13 cellular contexts compared by ENCODE assay signal in genomic region chr21:45977396-45977795, GRCh38. TPM values are rescaled to one million over a fixed set of nuclear protein-coding genes. Genes with fewer than 3 reads are reported as not detected.
A peak's percentile ranks its signal among the peaks of the same experiment; 100 is the strongest.
DNase-seq lines count a peak whose midpoint lies in the region; ATAC-seq and TF ChIP-seq lines count a peak whose summit lies in the region.
"Had no signal": no experiment of that assay in that cellular context is flagged by ENCODE, and none has a peak within 500 bp of the region (broad histone marks: within the 10 kb centered on the region; RNA-seq: fewer than 3 reads in every experiment).

No MANE protein-coding gene starts in this region.

- TF ChIP-seq POLR2A in gastroesophageal sphincter (IDR thresholded peaks at IDR 0.05) (no peak), uterus (IDR thresholded peaks at IDR 0.05) (peak in 1 of 2 donors; percentile 19)

- POLR2A ChIA-PET in CD4-positive, alpha-beta T cell (lab: Charles Lee) = no interaction called here

- H3K9me3 Mint-ChIP-seq in activated T-cell treated with anti-CD3 and anti-CD28 coated beads, Interleukin-2, amount 50 U/mL, for 24 hours = no peaks in the 10 kb centered on the region
- no peaks in the 10 kb centered on the region for H3K9me3 Mint-ChIP-seq in activated T-cell treated with anti-CD3 and anti-CD28 coated beads, Interleukin-2, amount 50 U/mL, for 4 hours
- no peaks in the 10 kb centered on the region for H3K9me3 Mint-ChIP-seq in CD4-positive, alpha-beta T cell
- H3K9me3 Mint-ChIP-seq: activated T-helper 2 cell treated with anti-CD3 and anti-CD28 coated beads, Interferon-gamma antibody, Interleukin-2, Interleukin-4, amounts not matched to agents 10 μg/mL and 5 μg/mL and 100 μg/mL, durations not matched to agents 14 hours and 24 hours and 36 hours had no signal

- TF ChIP-seq CTCF in gastroesophageal sphincter (IDR thresholded peaks at IDR 0.05) (no peak), uterus (IDR thresholded peaks at IDR 0.05) (no peak)
- no peak for TF ChIP-seq CTCF in CD4-positive, alpha-beta T cell (IDR thresholded peaks at IDR 0.05)

- H3K36me3 ChIP-seq in gastroesophageal sphincter (no peaks in the 10 kb centered on the region), uterus (no peaks in the 10 kb centered on the region)
- H3K36me3 ChIP-seq: upper lobe of right lung had no signal

- H3K27me3 Mint-ChIP-seq in activated T-cell treated with anti-CD3 and anti-CD28 coated beads, Interleukin-2, amount 50 U/mL, for 24 hours = peaks cover 33% of the 10 kb centered on the region
- H3K27me3 Mint-ChIP-seq in activated T-cell treated with anti-CD3 and anti-CD28 coated beads, Interleukin-2, amount 50 U/mL, for 4 hours (ENCODE audit: low read depth) = peaks cover 10% of the 10 kb centered on the region
- peaks cover 25% of the 10 kb centered on the region for H3K27me3 Mint-ChIP-seq in CD4-positive, alpha-beta T cell
- H3K27me3 Mint-ChIP-seq: brain had no signal

- H3K27ac Mint-ChIP-seq in activated T-cell treated with anti-CD3 and anti-CD28 coated beads, Interleukin-2, amount 50 U/mL, for 24 hours = no peak overlapping the region
- no peak overlapping the region for H3K27ac Mint-ChIP-seq in CD4-positive, alpha-beta T cell
- H3K27ac Mint-ChIP-seq: activated T-helper 2 cell treated with anti-CD3 and anti-CD28 coated beads, Interferon-gamma antibody, Interleukin-2, Interleukin-4, amounts not matched to agents 10 μg/mL and 5 μg/mL and 100 μg/mL, durations not matched to agents 14 hours and 24 hours and 36 hours had no signal

- peaks cover 38% of the 10 kb centered on the region for H3K4me1 Mint-ChIP-seq in activated T-cell treated with anti-CD3 and anti-CD28 coated beads, Interleukin-2, amount 50 U/mL, for 24 hours (ENCODE audit: low read depth)
- H3K4me1 Mint-ChIP-seq in activated T-cell treated with anti-CD3 and anti-CD28 coated beads, Interleukin-2, amount 50 U/mL, for 4 hours (ENCODE audit: low read depth) = peaks cover 17% of the 10 kb centered on the region
- peaks cover 15% of the 10 kb centered on the region for H3K4me1 Mint-ChIP-seq in CD4-positive, alpha-beta T cell (ENCODE audit: low read depth)

- no peaks in the 10 kb centered on the region for H3K36me3 Mint-ChIP-seq in activated T-cell treated with anti-CD3 and anti-CD28 coated beads, Interleukin-2, amount 50 U/mL, for 24 hours (ENCODE audit: low read depth)
- no peaks in the 10 kb centered on the region for H3K36me3 Mint-ChIP-seq in activated T-cell treated with anti-CD3 and anti-CD28 coated beads, Interleukin-2, amount 50 U/mL, for 4 hours (ENCODE audit: insufficient read depth)
- no peaks in the 10 kb centered on the region for H3K36me3 Mint-ChIP-seq in CD4-positive, alpha-beta T cell (ENCODE audit: low read depth)
- H3K36me3 Mint-ChIP-seq: brain had no signal

- H3K27ac ChIP-seq in gastroesophageal sphincter = peak overlapping the region; percentile 66 to 99 (median 96)
- H3K27ac ChIP-seq in uterus = peak overlapping the region; percentile 96 to 98
- no peak overlapping the region for H3K27ac ChIP-seq in CD4-positive, alpha-beta T cell (ENCODE audit: low read depth, low read length)
- H3K27ac ChIP-seq: upper lobe of right lung had no signal

- intact Hi-C loops in uterus (cut with DNase I; ENCODE audit: low total_unique reads) = loop anchor here (10.0 kb wide), 1 partner anchor 247 kb away; the partner anchor contains the start of gene LSS
- intact Hi-C loops in CD4-positive, alpha-beta T cell (cut with DNase I, micrococcal nuclease) = loop anchor here in 1 of 2 experiments (10.0 kb wide), 2 partner anchors 117 to 307 kb away; partner anchors contain the start of genes COL6A2, MCM3AP and YBEY

- DNase-seq in activated T-cell treated with anti-CD3 and anti-CD28 coated beads, Interleukin-2, amount 50 U/mL, for 24 hours = peak; percentile 28
- DNase-seq in activated T-cell treated with anti-CD3 and anti-CD28 coated beads, Interleukin-2, amount 50 U/mL, for 4 hours = no peak
- DNase-seq in mucosa of gallbladder (ENCODE audit: low spot score) (peak; percentile 9), uterus (peak; percentile 81 to 88), NCI-H1048 (lab: John Stamatoyannopoulos, UW) (no peak)
- DNase-seq in CD4-positive, alpha-beta T cell = no peak
- DNase-seq: activated CD4-positive, CD25-positive, alpha-beta regulatory T cell treated with anti-CD3 and anti-CD28 coated beads, Interleukin-2, amount 50 U/mL, for 72 hours; small intestine; upper lobe of right lung had no signal

- peaks cover 0 to 85% (median 36%) of the 10 kb centered on the region in 3 donors for H3K4me1 ChIP-seq in gastroesophageal sphincter
- peaks cover 0 to 18% of the 10 kb centered on the region in 2 donors for H3K4me1 ChIP-seq in uterus

- TF ChIP-seq EP300 in gastroesophageal sphincter (IDR thresholded peaks at IDR 0.05) = no peak

- ATAC-seq in activated T-cell treated with anti-CD3 and anti-CD28 coated beads, Interleukin-2, amount 50 U/mL, for 4 hours = no peak
- ATAC-seq in gastroesophageal sphincter = no peak
- ATAC-seq in GM18858 (IDR thresholded peaks at IDR 0.05; ENCODE audit: unreplicated experiment) = no peak
- no peak for ATAC-seq in CD4-positive, alpha-beta T cell (ENCODE audit: poor library complexity)

- no peaks in the 10 kb centered on the region for H3K27me3 ChIP-seq in gastroesophageal sphincter
- H3K27me3 ChIP-seq in uterus = no peaks in the 10 kb centered on the region
- peaks cover 30% of the 10 kb centered on the region for H3K27me3 ChIP-seq in CD4-positive, alpha-beta T cell (ENCODE audit: control insufficient read depth, insufficient read depth, low read length)

- no peak overlapping the region for H3K4me3 Mint-ChIP-seq in activated T-cell treated with anti-CD3 and anti-CD28 coated beads, Interleukin-2, amount 50 U/mL, for 24 hours
- H3K4me3 Mint-ChIP-seq in activated T-cell treated with anti-CD3 and anti-CD28 coated beads, Interleukin-2, amount 50 U/mL, for 4 hours = no peak overlapping the region
- no peak overlapping the region for H3K4me3 Mint-ChIP-seq in CD4-positive, alpha-beta T cell

- 10% methylated on average over 2 of the region's 5 CpGs; no CpG with 5 or more reads in 1 of the 2 donors for WGBS in gastroesophageal sphincter (ENCODE audit: low coverage in 1 of 2), 2 donors

- H3K4me3 ChIP-seq in gastroesophageal sphincter = peak overlapping the region in 1 of 2 donors; percentile 16
- peak overlapping the region in 1 of 2 donors; percentile 11 for H3K4me3 ChIP-seq in uterus
- H3K4me3 ChIP-seq: upper lobe of right lung had no signal

- CTCF ChIA-PET in CD4-positive, alpha-beta T cell (lab: Charles Lee) = no interaction called here

- H3K9me3 ChIP-seq in gastroesophageal sphincter (no peaks in the 10 kb centered on the region), uterus (no peaks in the 10 kb centered on the region)
- no peaks in the 10 kb centered on the region for H3K9me3 ChIP-seq in CD4-positive, alpha-beta T cell (ENCODE audit: control insufficient read depth, low read length)
- H3K9me3 ChIP-seq: upper lobe of right lung had no signal

RNA-seq across cellular contexts. Expression of gene COL6A1, which starts 4.2 kb away (rescaled TPM):
- total RNA-seq in activated T-cell treated with anti-CD3 and anti-CD28 coated beads, Interleukin-2, amount 50 U/mL, for 4 hours = 1 to 10 TPM; 2.8 to 3.6 (median 3.0) TPM
- total RNA-seq in gastroesophageal sphincter = 1,000 to 10,000 TPM in 2 of 4 donors, 100 to 1,000 TPM in 2; 477 to 1,231 (median 878) TPM
- total RNA-seq in mucosa of gallbladder = 583 TPM
- total RNA-seq in uterus = 1,000 to 10,000 TPM in 1 of 4 donors, 100 to 1,000 TPM in 3; 621 to 1,160 (median 804) TPM
- 1 to 10 TPM; 8.0 to 8.5 TPM for total RNA-seq in CD4-positive, alpha-beta T cell

Comparison
In these comparisons a context has a peak if more than half of its experiments do, and no peak if none do; other contexts are left out.
1. DNase-seq: peak in activated T-cell treated with anti-CD3 and anti-CD28 coated beads, Interleukin-2, amount 50 U/mL, for 24 hours (single experiment), mucosa of gallbladder (single experiment) and uterus (2 of 2); none in activated T-cell treated with anti-CD3 and anti-CD28 coated beads, Interleukin-2, amount 50 U/mL, for 4 hours (single experiment), NCI-H1048 (single experiment) and CD4-positive, alpha-beta T cell (0 of 10).
2. RNA of gene COL6A1, which starts 4.2 kb away (total RNA-seq): 477 to 1,231 TPM in gastroesophageal sphincter, 621 to 1,160 TPM in uterus and 583 TPM in mucosa of gallbladder (single experiment); 8.0 to 8.5 TPM in CD4-positive, alpha-beta T cell and 2.8 to 3.6 TPM in activated T-cell treated with anti-CD3 and anti-CD28 coated beads, Interleukin-2, amount 50 U/mL, for 4 hours; every median in the first group is over 10 times any median in the second.